Comparison of ENCODE assay signal across 26 cellular contexts in the genomic region with DNA sequence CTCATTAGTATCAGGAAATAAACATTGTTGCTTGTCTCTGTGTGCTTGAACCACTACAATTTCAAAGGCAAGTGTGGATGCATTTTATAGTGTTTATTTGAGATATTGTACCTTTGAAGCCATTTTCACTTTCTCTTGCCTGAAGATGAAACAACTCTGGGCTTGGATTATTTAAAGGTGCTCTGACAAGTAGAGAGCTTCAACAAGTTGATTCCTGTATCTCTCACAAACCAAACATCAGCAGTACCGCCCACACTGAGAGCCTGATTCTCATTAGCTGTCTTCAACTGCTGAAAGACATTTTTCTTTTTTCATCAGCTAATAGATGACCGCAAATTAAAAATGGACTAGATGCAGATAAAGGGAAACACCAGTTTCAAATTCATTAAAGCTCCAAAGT. TPM values are rescaled to one million over a fixed set of nuclear protein-coding genes. Genes with fewer than 3 reads are reported as not detected.
A peak's percentile ranks its signal among the peaks of the same experiment; 100 is the strongest.
DNase-seq lines count a peak whose midpoint lies in the region; ATAC-seq and TF ChIP-seq lines count a peak whose summit lies in the region.
"Had no signal": no experiment of that assay in that cellular context is flagged by ENCODE, and none has a peak within 500 bp of the region (broad histone marks: within the 10 kb centered on the region; RNA-seq: fewer than 3 reads in every experiment).

No MANE protein-coding gene starts in this region.

- POLR2A ChIA-PET in PC-9 (lab: Charles Lee; ENCODE audit: unreplicated experiment) = no interaction called here

- CTCF ChIA-PET in activated naive CD4-positive, alpha-beta T cell treated with anti-CD3 and anti-CD28 coated beads for 36 hours (lab: Charles Lee) = interaction anchor here (0.8 to 1.1 kb wide), 3 partner anchors 40 to 478 kb away, joined by 3 to 4 read pairs (median 3); no protein-coding TSS in a partner anchor
- CTCF ChIA-PET in PC-9 (lab: Charles Lee) = no interaction called here

- H3K36me3 Mint-ChIP-seq in activated naive CD4-positive, alpha-beta T cell treated with anti-CD3 and anti-CD28 coated beads, Interleukin-2, amount 50 U/mL, for 24 hours = peaks cover 3% of the 10 kb centered on the region
- no peaks in the 10 kb centered on the region for H3K36me3 Mint-ChIP-seq in activated naive CD4-positive, alpha-beta T cell treated with anti-CD3 and anti-CD28 coated beads for 36 hours (ENCODE audit: low read depth)

- no peak overlapping the region for H3K27ac ChIP-seq in RWPE2 (ENCODE audit: poor library complexity, severe bottlenecking)
- H3K27ac ChIP-seq in suprapubic skin = peak overlapping the region; percentile 82
- no peak overlapping the region for H3K27ac ChIP-seq in PC-9
- H3K27ac ChIP-seq: A549, HL-60 had no signal

- no peak for DNase-seq in activated naive CD4-positive, alpha-beta T cell treated with anti-CD3 and anti-CD28 coated beads for 36 hours
- no peak for DNase-seq in RWPE2 (ENCODE audit: low spot score)
- DNase-seq in suprapubic skin (ENCODE audit: low spot score in 2 of 2) = no peak
- no peak for DNase-seq in left cardiac atrium
- no peak for DNase-seq in nucleus accumbens (lab: John Stamatoyannopoulos, UW)
- no peak for DNase-seq in PC-9
- DNase-seq: Caco-2, DMS 273 treated with DMSO at 0.1 percent for 48 hours, DMS79 treated with DMSO at 0.1 percent for 48 hours, KBM-7, NCI-H1092, NCI-H146, NCI-H2029, NCI-H2171, NCI-H345, NCI-H524 treated with DMSO at 0.1 percent for 48 hours, NCI-H82, OCI-M1, SHP77 had no signal

- H3K4me3 ChIP-seq in RWPE2 (ENCODE audit: severe bottlenecking) = no peak overlapping the region
- H3K4me3 ChIP-seq in suprapubic skin = peak overlapping the region; percentile 39
- H3K4me3 ChIP-seq in PC-9 = no peak overlapping the region
- H3K4me3 ChIP-seq: A549, GM12878 had no signal

- no peak overlapping the region for H3K4me2 ChIP-seq in PC-9
- H3K4me2 ChIP-seq: A549 had no signal

- H3K79me2 ChIP-seq in PC-9 (ENCODE audit: low read depth) = no peaks in the 10 kb centered on the region

- no peaks in the 10 kb centered on the region for H3K27me3 Mint-ChIP-seq in activated naive CD4-positive, alpha-beta T cell treated with anti-CD3 and anti-CD28 coated beads, Interleukin-2, amount 50 U/mL, for 24 hours
- H3K27me3 Mint-ChIP-seq in activated naive CD4-positive, alpha-beta T cell treated with anti-CD3 and anti-CD28 coated beads for 36 hours (ENCODE audit: low read depth) = no peaks in the 10 kb centered on the region

- no peak overlapping the region for H3K4me3 Mint-ChIP-seq in activated naive CD4-positive, alpha-beta T cell treated with anti-CD3 and anti-CD28 coated beads, Interleukin-2, amount 50 U/mL, for 24 hours
- H3K4me3 Mint-ChIP-seq in activated naive CD4-positive, alpha-beta T cell treated with anti-CD3 and anti-CD28 coated beads for 36 hours = no peak overlapping the region
- H3K4me3 Mint-ChIP-seq: B cell had no signal

- no peaks in the 10 kb centered on the region for H3F3A ChIP-seq in PC-9 (ENCODE audit: insufficient read depth, low read depth)

- H2AFZ ChIP-seq in PC-9 = no peak overlapping the region

- TF ChIP-seq CTCF in RWPE2 (IDR thresholded peaks at IDR 0.05; ENCODE audit: poor library complexity, severe bottlenecking) (no peak), suprapubic skin (IDR thresholded peaks at IDR 0.05) (no peak), PC-9 (conservative IDR thresholded peaks at IDR 0.05) (no peak)

- no peaks in the 10 kb centered on the region for H3K9me3 ChIP-seq in RWPE2 (ENCODE audit: severe bottlenecking)
- H3K9me3 ChIP-seq in suprapubic skin = no peaks in the 10 kb centered on the region
- H3K9me3 ChIP-seq in PC-9 (ENCODE audit: insufficient read depth, low read depth) = no peaks in the 10 kb centered on the region
- H3K9me3 ChIP-seq: Caco-2 had no signal

- ATAC-seq in RWPE2 (ENCODE audit: low read depth) = peak; percentile 65
- peak; percentile 71 for ATAC-seq in esophagus mucosa
- no peak for ATAC-seq in left cardiac atrium
- ATAC-seq: A549, GM12878 had no signal

- 42% methylated on average over 2 of the region's 2 CpGs for WGBS in suprapubic skin

- TF ChIP-seq POLR2A in suprapubic skin (IDR thresholded peaks at IDR 0.05) = no peak

- no TSS peak for BruUV-seq in PC-9 (replicated peaks; lab: Mats Ljungman, UMichigan)

- H3K27me3 ChIP-seq in RWPE2 (ENCODE audit: insufficient read depth, poor library complexity, severe bottlenecking) (no peaks in the 10 kb centered on the region), suprapubic skin (no peaks in the 10 kb centered on the region), PC-9 (ENCODE audit: insufficient read depth, low read depth) (peaks cover 69% of the 10 kb centered on the region)

- no peaks in the 10 kb centered on the region for H3K36me3 ChIP-seq in RWPE2 (ENCODE audit: low read depth)
- H3K36me3 ChIP-seq in suprapubic skin = no peaks in the 10 kb centered on the region
- no peaks in the 10 kb centered on the region for H3K36me3 ChIP-seq in PC-9 (ENCODE audit: low read depth)

- H3K9me2 ChIP-seq in PC-9 (ENCODE audit: insufficient read depth) = no peaks in the 10 kb centered on the region

- intact Hi-C loops in activated naive CD4-positive, alpha-beta T cell treated with anti-CD3 and anti-CD28 coated beads for 36 hours (cut with micrococcal nuclease) = no loop called here
- intact Hi-C loops in left cardiac atrium (cut with DNase I) = no loop called here
- intact Hi-C loops in PC-9 (cut with micrococcal nuclease; ENCODE audit: unreplicated experiment) = no loop called here

- H3K4me1 ChIP-seq in RWPE2 (ENCODE audit: insufficient read depth, poor library complexity, severe bottlenecking) (peaks cover 11% of the 10 kb centered on the region), suprapubic skin (peaks cover 32% of the 10 kb centered on the region), PC-9 (replicated peaks; ENCODE audit: insufficient read depth) (no peaks in the 10 kb centered on the region)
- H3K4me1 ChIP-seq: A549, Caco-2 had no signal

- peak overlapping the region; percentile 44 for H3K27ac Mint-ChIP-seq in activated naive CD4-positive, alpha-beta T cell treated with anti-CD3 and anti-CD28 coated beads, Interleukin-2, amount 50 U/mL, for 24 hours
- H3K27ac Mint-ChIP-seq in activated naive CD4-positive, alpha-beta T cell treated with anti-CD3 and anti-CD28 coated beads for 36 hours = no peak overlapping the region
- H3K27ac Mint-ChIP-seq: B cell had no signal

- H3K9me3 Mint-ChIP-seq in activated naive CD4-positive, alpha-beta T cell treated with anti-CD3 and anti-CD28 coated beads, Interleukin-2, amount 50 U/mL, for 24 hours = no peaks in the 10 kb centered on the region
- H3K9me3 Mint-ChIP-seq in activated naive CD4-positive, alpha-beta T cell treated with anti-CD3 and anti-CD28 coated beads for 36 hours = no peaks in the 10 kb centered on the region

- peaks cover 31% of the 10 kb centered on the region for H3K4me1 Mint-ChIP-seq in activated naive CD4-positive, alpha-beta T cell treated with anti-CD3 and anti-CD28 coated beads, Interleukin-2, amount 50 U/mL, for 24 hours
- peaks cover 16% of the 10 kb centered on the region for H3K4me1 Mint-ChIP-seq in activated naive CD4-positive, alpha-beta T cell treated with anti-CD3 and anti-CD28 coated beads for 36 hours (ENCODE audit: low read depth)
- H3K4me1 Mint-ChIP-seq: B cell had no signal

- no peak for TF ChIP-seq EP300 in suprapubic skin (IDR thresholded peaks at IDR 0.05)

- H4K20me1 ChIP-seq in PC-9 (ENCODE audit: insufficient read depth) = no peaks in the 10 kb centered on the region

RNA-seq across cellular contexts. Expression of a gene that starts 0.8 kb away (rescaled TPM):
- under 1 TPM; 0.21 to 0.25 TPM for total RNA-seq in activated naive CD4-positive, alpha-beta T cell treated with anti-CD3 and anti-CD28 coated beads for 36 hours
- 120 TPM for total RNA-seq in esophagus mucosa
- 100 to 1,000 TPM; 106 to 151 (median 120) TPM for total RNA-seq in suprapubic skin
- under 1 TPM in 1 of 2 donors, not detected in 1; 0.18 TPM for total RNA-seq in left cardiac atrium
- not detected in 2 replicates for total RNA-seq in PC-9 (2021)
- total RNA-seq: Caco-2, GM12878, HT1080 had no signal

Comparison
In these comparisons a context has a peak if more than half of its experiments do, and no peak if none do; other contexts are left out.
1. ATAC-seq: peak in RWPE2 (single experiment) and esophagus mucosa (single experiment); none in left cardiac atrium (0 of 2).
2. RNA of a gene that starts 0.8 kb away (total RNA-seq): 106 to 151 TPM in suprapubic skin and 120 TPM in esophagus mucosa (single experiment); 0.21 to 0.25 TPM in activated naive CD4-positive, alpha-beta T cell treated with anti-CD3 and anti-CD28 coated beads for 36 hours, 0.18 TPM in left cardiac atrium and not detected in PC-9; every median in the first group is over 10 times any median in the second.